In the genomic region with DNA sequence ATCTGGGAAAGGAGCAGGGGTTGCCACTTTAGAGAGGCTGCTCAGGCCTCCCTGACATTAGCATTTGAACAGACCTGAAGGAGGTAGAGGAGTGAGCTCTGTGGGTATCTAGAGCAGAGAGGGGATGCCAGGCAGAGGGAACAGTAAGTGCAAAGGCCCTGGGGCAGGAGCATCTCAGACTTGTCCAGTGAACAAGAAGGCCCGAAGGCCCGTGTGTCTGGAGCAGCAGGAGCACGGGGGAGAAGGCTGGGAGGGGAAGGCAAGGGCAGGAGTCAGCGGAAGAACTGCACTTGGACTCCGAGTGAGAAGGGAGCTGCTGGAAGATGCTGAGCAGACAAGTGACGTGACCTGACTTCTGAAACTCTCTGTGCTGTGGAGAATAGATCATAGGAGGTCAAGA, we compare ENCODE assay signal across 20 cellular contexts. TPM values are rescaled to one million over a fixed set of nuclear protein-coding genes. Genes with fewer than 3 reads are reported as not detected.
DNase-seq lines count a peak whose midpoint lies in the region; ATAC-seq, FAIRE-seq and TF ChIP-seq lines count a peak whose summit lies in the region.
"Had no signal": no experiment of that assay in that cellular context is flagged by ENCODE, and none has a peak within 500 bp of the region (broad histone marks: within the 10 kb centered on the region; RNA-seq: fewer than 3 reads in every experiment).

No MANE protein-coding gene starts in this region.

- H3K4me3 Mint-ChIP-seq in T-helper 17 cell (peak overlapping the region; percentile 56), astrocyte (ENCODE audit: unreplicated experiment) (no peak overlapping the region), nephron progenitor cell (peak overlapping the region; percentile 2)
- H3K4me3 Mint-ChIP-seq: CD8-positive, alpha-beta T cell had no signal

- H3K27me3 ChIP-seq in astrocyte (ENCODE audit: insufficient read depth, low read length): peaks cover 7% of the 10 kb centered on the region

- H3K4me3 ChIP-seq in astrocyte (ENCODE audit: insufficient read depth, low read depth, low read length): no peak overlapping the region
- H3K4me3 ChIP-seq: GM12878 had no signal

- no peak overlapping the region for H3K27ac ChIP-seq in astrocyte (ENCODE audit: low read depth, low read length)

- TF ChIP-seq POLR2A in GM12892 (IDR thresholded peaks at IDR 0.05; ENCODE audit: low read depth, low read length): no peak

- TF ChIP-seq CTCF in astrocyte (IDR thresholded peaks at IDR 0.05; ENCODE audit: insufficient read depth, low read depth, low read length) (no peak), nephron progenitor cell (IDR thresholded peaks at IDR 0.05) (no peak)

- H3K4me1 Mint-ChIP-seq in T-helper 17 cell (peaks cover 7% of the 10 kb centered on the region), astrocyte (ENCODE audit: low read depth, unreplicated experiment) (peaks cover 6% of the 10 kb centered on the region), nephron progenitor cell (peaks cover 22% of the 10 kb centered on the region)

- no peak for DNase-seq in T-helper 17 cell
- DNase-seq in astrocyte (ENCODE audit: low read depth): no peak
- DNase-seq in nephron progenitor cell: no peak
- no peak for DNase-seq in NCI-H2196 (lab: John Stamatoyannopoulos, UW; ENCODE audit: unreplicated experiment)
- no peak for DNase-seq in GM12892 (ENCODE audit: insufficient read length)
- DNase-seq: C1 segment of cervical spinal cord; Caco-2; CD8-positive, alpha-beta T cell; DMS153; EL; GDM1; GOT3; H7; HCEC 1CT had no signal

- no peaks in the 10 kb centered on the region for H4K20me1 ChIP-seq in astrocyte (ENCODE audit: insufficient read depth, low read length)

- no peak overlapping the region for H2AFZ ChIP-seq in astrocyte (ENCODE audit: low read depth, low read length)

- no peak for FAIRE-seq in astrocyte (lab: Jason Lieb, UNC)
- FAIRE-seq in GM12892 (lab: Jason Lieb, UNC): no peak
- FAIRE-seq: GM12878, GM18507 had no signal

- peaks cover 3% of the 10 kb centered on the region for H3K4me1 ChIP-seq in astrocyte (ENCODE audit: insufficient read depth, low read length)
- H3K4me1 ChIP-seq: Caco-2 had no signal

- H3K9me3 ChIP-seq in T-helper 17 cell (ENCODE audit: control insufficient read depth, low read length, poor library complexity, severe bottlenecking): no peaks in the 10 kb centered on the region
- H3K9me3 ChIP-seq in astrocyte (ENCODE audit: insufficient read depth, low read depth, low read length): no peaks in the 10 kb centered on the region
- H3K9me3 ChIP-seq: Caco-2 had no signal

- ATAC-seq in T-helper 17 cell (no peak), HG03460 (IDR thresholded peaks at IDR 0.05; ENCODE audit: unreplicated experiment) (no peak)
- ATAC-seq: CD8-positive, alpha-beta T cell; GM12878 had no signal

- no peak overlapping the region for H3K4me2 ChIP-seq in astrocyte (ENCODE audit: low read length)

- H3K9me3 Mint-ChIP-seq in astrocyte (ENCODE audit: unreplicated experiment): no peaks in the 10 kb centered on the region
- no peaks in the 10 kb centered on the region for H3K9me3 Mint-ChIP-seq in nephron progenitor cell
- H3K9me3 Mint-ChIP-seq: CD8-positive, alpha-beta T cell had no signal

- H3K9ac ChIP-seq in astrocyte (ENCODE audit: low read length): no peak overlapping the region

- no peak overlapping the region for H3K27ac Mint-ChIP-seq in T-helper 17 cell
- peak overlapping the region; percentile 7 for H3K27ac Mint-ChIP-seq in astrocyte (ENCODE audit: unreplicated experiment)
- no peak overlapping the region for H3K27ac Mint-ChIP-seq in nephron progenitor cell
- H3K27ac Mint-ChIP-seq: CD8-positive, alpha-beta T cell had no signal

- peaks cover 4% of the 10 kb centered on the region for H3K27me3 Mint-ChIP-seq in T-helper 17 cell
- H3K27me3 Mint-ChIP-seq in astrocyte (ENCODE audit: low read depth, unreplicated experiment): peaks cover 33% of the 10 kb centered on the region
- peaks cover 22% of the 10 kb centered on the region for H3K27me3 Mint-ChIP-seq in nephron progenitor cell (ENCODE audit: low read depth, poor library complexity)

- no peaks in the 10 kb centered on the region for H3K36me3 ChIP-seq in astrocyte (ENCODE audit: insufficient read depth, low read length)

- H3K79me2 ChIP-seq in astrocyte (ENCODE audit: insufficient read depth, low read length): no peaks in the 10 kb centered on the region

- H3K36me3 Mint-ChIP-seq in T-helper 17 cell (ENCODE audit: low read depth) (peaks cover 10% of the 10 kb centered on the region), astrocyte (ENCODE audit: low read depth, unreplicated experiment) (peaks cover 6% of the 10 kb centered on the region), nephron progenitor cell (ENCODE audit: low read depth) (no peaks in the 10 kb centered on the region)
- H3K36me3 Mint-ChIP-seq: CD8-positive, alpha-beta T cell had no signal

RNA-seq across cellular contexts. Expression of a gene that starts 15.4 kb away (rescaled TPM):
- total RNA-seq in T-helper 17 cell: 1 to 10 TPM in 1 of 2 donors, under 1 TPM in 1; 0.37 to 2.6 TPM
- total RNA-seq in astrocyte: 1.9 and 2.4 TPM in 2 replicates
- polyA plus RNA-seq in GM12892 (2012; ENCODE audit: missing spikeins): 2.9 TPM
- total RNA-seq: A172 had no signal

RNA-seq across cellular contexts. Expression of a gene that starts 35.4 kb away (rescaled TPM):
- total RNA-seq in T-helper 17 cell: not detected
- not detected in 2 replicates for total RNA-seq in astrocyte
- polyA plus RNA-seq in GM12892 (2012; ENCODE audit: missing spikeins): 0.06 TPM
- total RNA-seq: A172; A673; CD8-positive, alpha-beta T cell; H7 had no signal
- polyA plus RNA-seq: BJ had no signal
